Comparison of ENCODE assay signal across 14 cellular contexts in genomic region chr1:184285401-184286087, GRCh38.
DNase-seq lines count a peak whose midpoint lies in the region; ATAC-seq and TF ChIP-seq lines count a peak whose summit lies in the region.
"Had no signal": no experiment of that assay in that cellular context is flagged by ENCODE, and none has a peak within 500 bp of the region (broad histone marks: within the 10 kb centered on the region; RNA-seq: fewer than 3 reads in every experiment).

No MANE protein-coding gene starts in this region.

- no peak for TF ChIP-seq POLR2A in prostate gland (IDR thresholded peaks at IDR 0.05)

- H3K4me3 ChIP-seq in prostate gland (no peak overlapping the region), skeletal muscle tissue (ENCODE audit: low read length in 3 of 3) (no peak overlapping the region)
- H3K4me3 ChIP-seq: GM23338 had no signal

- H3K36me3 ChIP-seq in prostate gland (no peaks in the 10 kb centered on the region), skeletal muscle tissue (ENCODE audit: control insufficient read depth in 3 of 3, insufficient read depth in 3 of 3, low read length in 3 of 3) (no peaks in the 10 kb centered on the region)

- H3K27ac ChIP-seq in foreskin keratinocyte, result no peak overlapping the region
- H3K27ac ChIP-seq in prostate gland, result no peak overlapping the region
- peak overlapping the region; percentile 71 for H3K27ac ChIP-seq in skeletal muscle tissue (ENCODE audit: low read depth, low read length)
- H3K27ac ChIP-seq: C4-2B, HL-60 had no signal

- no peak overlapping the region for H3K9ac ChIP-seq in skeletal muscle tissue (ENCODE audit: low read depth in 1 of 3, low read length in 3 of 3)

- no peaks in the 10 kb centered on the region for H3K27me3 ChIP-seq in foreskin keratinocyte
- H3K27me3 ChIP-seq in prostate gland (replicated peaks; ENCODE audit: insufficient read depth), result no peaks in the 10 kb centered on the region
- H3K27me3 ChIP-seq in skeletal muscle tissue (ENCODE audit: control insufficient read depth in 3 of 3, insufficient read depth in 3 of 3, low read length in 3 of 3), result no peaks in the 10 kb centered on the region

- H3K9me3 ChIP-seq in prostate gland (no peaks in the 10 kb centered on the region), skeletal muscle tissue (ENCODE audit: control insufficient read depth in 3 of 3, low read length in 3 of 3) (peaks cover 0 to 3% (median 0%) of the 10 kb centered on the region in 3 donors)

- ATAC-seq in foreskin keratinocyte (peak; percentile 55), GM18868 (IDR thresholded peaks at IDR 0.05; ENCODE audit: unreplicated experiment) (no peak)
- ATAC-seq: GM23338 had no signal

- TF ChIP-seq CTCF in foreskin keratinocyte (conservative IDR thresholded peaks at IDR 0.05) (no peak), prostate gland (IDR thresholded peaks at IDR 0.05) (no peak)

- DNase-seq in cerebellar cortex (ENCODE audit: low spot score) (peak; percentile 16), foreskin keratinocyte (peak; percentile 51 to 82), prostate gland (ENCODE audit: low spot score) (peak; percentile 17), NAMALWA (ENCODE audit: low spot score) (no peak)
- DNase-seq in stimulated activated CD4-positive, alpha-beta T cell treated with anti-CD3 and anti-CD28 coated beads, Interleukin-2, amount 100 ng/mL, for 48 hours, result no peak
- DNase-seq: ACHN; Caco-2; CD4-positive, alpha-beta T cell; HCEC 1CT had no signal

- 55% methylated on average over 4 of the region's 4 CpGs for WGBS in prostate gland

- intact Hi-C loops in prostate gland (cut with DNase I), result no loop called here

- H3K4me1 ChIP-seq in foreskin keratinocyte (peaks cover 5% of the 10 kb centered on the region), prostate gland (replicated peaks) (peaks cover 8% of the 10 kb centered on the region), skeletal muscle tissue (ENCODE audit: control insufficient read depth in 3 of 3, insufficient read depth in 3 of 3, low read length in 3 of 3) (peaks cover 23 to 29% (median 26%) of the 10 kb centered on the region in 3 donors)
- H3K4me1 ChIP-seq: Caco-2 had no signal

Comparison
In these comparisons a context has a peak if more than half of its experiments do, and no peak if none do; other contexts are left out.
1. DNase-seq: peak in cerebellar cortex (single experiment), foreskin keratinocyte (2 of 2) and prostate gland (single experiment); none in NAMALWA (single experiment) and stimulated activated CD4-positive, alpha-beta T cell treated with anti-CD3 and anti-CD28 coated beads, Interleukin-2, amount 100 ng/mL, for 48 hours (0 of 2).